In genomic region chr4:24742335-24742734, GRCh38 we compare ENCODE assay signal across 18 cellular contexts. TPM values are rescaled to one million over a fixed set of nuclear protein-coding genes. Genes with fewer than 3 reads are reported as not detected.
DNase-seq lines count a peak whose midpoint lies in the region; ATAC-seq, FAIRE-seq and TF ChIP-seq lines count a peak whose summit lies in the region.
"Had no signal": no experiment of that assay in that cellular context is flagged by ENCODE, and none has a peak within 500 bp of the region (broad histone marks: within the 10 kb centered on the region; RNA-seq: fewer than 3 reads in every experiment).

No MANE protein-coding gene starts in this region.

- TF ChIP-seq POLR2A in gastrocnemius medialis (IDR thresholded peaks at IDR 0.05), result no peak

- H3K27me3 ChIP-seq in GM23248 (replicated peaks; ENCODE audit: insufficient read depth), result no peaks in the 10 kb centered on the region
- H3K27me3 ChIP-seq in gastrocnemius medialis, result no peaks in the 10 kb centered on the region

- 31 to 37% methylated on average over 2 of the region's 2 CpGs for WGBS in GM23248 (ENCODE audit: low coverage in 1 of 2, low lambda C conversion rate in 2 of 2, missing lambda C conversion rate in 2 of 2), 2 experiments

- peak overlapping the region; percentile 56 for H2AFZ ChIP-seq in GM23248

- no peak overlapping the region for H3K27ac ChIP-seq in GM23248
- H3K27ac ChIP-seq in gastrocnemius medialis, result peak overlapping the region in 3 of 4 donors; percentile 13 to 46 (median 32)
- H3K27ac ChIP-seq: 22Rv1, A549, C4-2B had no signal

- H3K36me3 Mint-ChIP-seq in WTC11, result peaks cover 12% of the 10 kb centered on the region

- ATAC-seq in SK-N-SH treated with all-trans-retinoic acid at 6 μM for 48 hours (peak; percentile 38), mucosa of descending colon (peak; percentile 92), gastrocnemius medialis (peak; percentile 6 to 11), WTC11 (no peak)
- ATAC-seq: A549, GM23338 had no signal

- CTCF ChIA-PET in WTC11 (lab: Charles Lee), result interaction anchor here (1.7 to 3.3 kb wide), 3 partner anchors 52 to 238 kb away, joined by 3 to 21 read pairs (median 11); no protein-coding TSS in a partner anchor

- H3K9me3 ChIP-seq in GM23248 (ENCODE audit: low read depth) (no peaks in the 10 kb centered on the region), mucosa of descending colon (peaks cover 8% of the 10 kb centered on the region), gastrocnemius medialis (no peaks in the 10 kb centered on the region)
- H3K9me3 ChIP-seq: A549 had no signal

- no peaks in the 10 kb centered on the region for H3K9me2 ChIP-seq in GM23248 (ENCODE audit: insufficient read depth)

- H3K4me1 ChIP-seq in GM23248 (ENCODE audit: insufficient read depth), result peaks cover 14% of the 10 kb centered on the region
- H3K4me1 ChIP-seq in mucosa of descending colon (ENCODE audit: low read depth), result peaks cover 9% of the 10 kb centered on the region
- H3K4me1 ChIP-seq in gastrocnemius medialis, result peaks cover 29 to 43% of the 10 kb centered on the region in 2 donors
- H3K4me1 ChIP-seq: A549, Caco-2 had no signal

- H3K4me2 ChIP-seq in GM23248 (ENCODE audit: unreplicated experiment), result peak overlapping the region; percentile 24
- H3K4me2 ChIP-seq: A549, GM23338 had no signal

- 0 out of 2 replicates have a peak, but pooled peaks cover 3% of the 10 kb centered on the region for H3K27me3 Mint-ChIP-seq in WTC11 (ENCODE audit: low read depth)

- H3K27ac Mint-ChIP-seq in WTC11, result no peak overlapping the region
- H3K27ac Mint-ChIP-seq: CD4-positive, alpha-beta T cell; GM23338 had no signal

- DNase-seq in GM23248 (no peak), mucosa of descending colon (no peak), gastrocnemius medialis (no peak), HTR-8/SVneo (ENCODE audit: insufficient read length, low spot score) (no peak), DMS114 treated with DMSO at 0.1 percent for 48 hours (lab: John Stamatoyannopoulos, UW; ENCODE audit: unreplicated experiment) (no peak), WTC11 (ENCODE audit: low spot score) (no peak), NCI-H128 (lab: John Stamatoyannopoulos, UW; ENCODE audit: unreplicated experiment) (no peak)
- DNase-seq: AML-193; Caco-2; CD4-positive, alpha-beta T cell; DMS79 treated with DMSO at 0.1 percent for 48 hours; HCEC 1CT had no signal

- H3K79me2 ChIP-seq in GM23248 (ENCODE audit: insufficient read depth), result no peaks in the 10 kb centered on the region

- no peaks in the 10 kb centered on the region for H4K20me1 ChIP-seq in GM23248 (ENCODE audit: insufficient read depth)

- no peak overlapping the region for H3K4me3 Mint-ChIP-seq in WTC11
- H3K4me3 Mint-ChIP-seq: CD4-positive, alpha-beta T cell; GM23338 had no signal

- peaks cover 14% of the 10 kb centered on the region for H3K9me3 Mint-ChIP-seq in WTC11

- no peaks in the 10 kb centered on the region for H3K36me3 ChIP-seq in GM23248 (ENCODE audit: low read depth)
- no peaks in the 10 kb centered on the region for H3K36me3 ChIP-seq in mucosa of descending colon (ENCODE audit: low read depth)
- H3K36me3 ChIP-seq in gastrocnemius medialis, result no peaks in the 10 kb centered on the region

- TF ChIP-seq CTCF in mucosa of descending colon (IDR thresholded peaks at IDR 0.05) (no peak), gastrocnemius medialis (IDR thresholded peaks at IDR 0.05 in 4 of 5, conservative IDR thresholded peaks at IDR 0.05 in 1 of 5) (no peak), WTC11 (IDR thresholded peaks at IDR 0.05) (no peak)

- in situ Hi-C loops in GM23248 (cut with MboI) (no loop called here), gastrocnemius medialis (cut with MboI; ENCODE audit: low sequenced_read_pairs in 4 of 4) (no loop called here)

- intact Hi-C loops in mucosa of descending colon (cut with DNase I, micrococcal nuclease), result no loop called here
- intact Hi-C loops in gastrocnemius medialis (cut with DNase I; ENCODE audit: low total_unique reads), result loop anchor here (2.0 kb wide), 1 partner anchor 20 kb away; no protein-coding TSS in a partner anchor

- H3K9ac ChIP-seq in GM23248, result no peak overlapping the region

- H3F3A ChIP-seq in GM23248 (ENCODE audit: insufficient read depth), result no peaks in the 10 kb centered on the region

- H3K4me3 ChIP-seq in GM23248, result no peak overlapping the region
- H3K4me3 ChIP-seq in mucosa of descending colon, result no peak overlapping the region
- H3K4me3 ChIP-seq in gastrocnemius medialis, result no peak overlapping the region
- H3K4me3 ChIP-seq: A549, GM23338 had no signal

- FAIRE-seq in HTR-8/SVneo (lab: Jason Lieb, UNC), result no peak
- FAIRE-seq: A549, H54 had no signal

- H3K4me1 Mint-ChIP-seq in WTC11, result peaks cover 25% of the 10 kb centered on the region

- POLR2A ChIA-PET in WTC11 (lab: Charles Lee), result no interaction called here

TF ChIP-seq in SK-N-SH treated with all-trans-retinoic acid at 6 μM for 48 hours, 23 proteins besides CTCF, POLR2A, EP300 and RAD21:
- TF ChIP-seq ARNTL (CRISPR knock-in tag; IDR thresholded peaks at IDR 0.05; ENCODE audit: borderline replicate concordance, low read depth) (no peak), ISL1 (CRISPR knock-in tag; IDR thresholded peaks at IDR 0.05) (no peak), ESRRG (CRISPR knock-in tag; IDR thresholded peaks at IDR 0.05) (no peak), ZNF565 (CRISPR knock-in tag; conservative IDR thresholded peaks at IDR 0.05; ENCODE audit: low read depth) (no peak), RARB (CRISPR knock-in tag; IDR thresholded peaks at IDR 0.05) (no peak), POU6F1 (CRISPR knock-in tag; IDR thresholded peaks at IDR 0.05; ENCODE audit: borderline replicate concordance, low read depth) (no peak), OSR1 (CRISPR knock-in tag; IDR thresholded peaks at IDR 0.05) (no peak)

TF ChIP-seq in WTC11, 78 proteins besides CTCF, POLR2A, EP300 and RAD21:
- TF ChIP-seq HMGXB4 (CRISPR knock-in tag; IDR thresholded peaks at IDR 0.05) (no peak), KAT7 (CRISPR knock-in tag; IDR thresholded peaks at IDR 0.05; ENCODE audit: borderline replicate concordance) (no peak), USF2 (CRISPR knock-in tag; IDR thresholded peaks at IDR 0.05) (no peak), E2F1 (CRISPR knock-in tag; IDR thresholded peaks at IDR 0.05) (no peak), SMAD4 (CRISPR knock-in tag; IDR thresholded peaks at IDR 0.05) (no peak)
TF ChIP-seq in WTC11: peak in this region for 0.

RNA-seq across cellular contexts. Expression of gene SOD3, which starts 53.0 kb away (rescaled TPM):
- total RNA-seq in GM23248 (2014; rRNA removed; shearing (Covaris generic)), result 3.8 and 8.2 TPM in 2 replicates
- polyA plus RNA-seq in GM23248 (2016; fragmentation: Nextera tagmentation; extraction: Ambion mirVana), result 9.2 and 10.1 TPM in 2 replicates
- total RNA-seq in mucosa of descending colon (10 to 100 TPM; 18.0 to 33.0 (median 25.6) TPM), gastrocnemius medialis (10 to 100 TPM in 1 of 4 donors, 1 to 10 TPM in 3; 2.5 to 13.0 (median 5.9) TPM), WTC11 (2021) (4.1 to 8.2 TPM (median 8.0 TPM) in 3 replicates)
- total RNA-seq: CD4-positive, alpha-beta T cell had no signal
- polyA plus RNA-seq: A549 had no signal
